In genomic region chr16:81487301-81487720, GRCh38 we compare ENCODE assay signal across 1 cellular context.
TF ChIP-seq lines count a peak whose summit lies in the region.

No MANE protein-coding gene starts in this region.

TF ChIP-seq in IMR-90, 13 proteins besides CTCF, POLR2A, EP300 and RAD21 (continued from another document):
- no peak for TF ChIP-seq USF2 (IDR thresholded peaks at IDR 0.05; ENCODE audit: low read depth, low read length)
- no peak for TF ChIP-seq FOS (IDR thresholded peaks at IDR 0.05; ENCODE audit: low read depth, low read length)
- no peak for TF ChIP-seq RCOR1 (IDR thresholded peaks at IDR 0.05; ENCODE audit: insufficient replicate concordance, low read length)
- no peak for TF ChIP-seq CEBPB (IDR thresholded peaks at IDR 0.05; ENCODE audit: low read depth, low read length)
- no peak for TF ChIP-seq SMC3 (IDR thresholded peaks at IDR 0.05; ENCODE audit: low read depth, low read length)
TF ChIP-seq in IMR-90: peak in this region for 0.
